ENCODE assay signal across 12 cellular contexts in genomic region chr1:246609632-246610031, GRCh38. TPM values are rescaled to one million over a fixed set of nuclear protein-coding genes. Genes with fewer than 3 reads are reported as not detected.
A peak's percentile ranks its signal among the peaks of the same experiment; 100 is the strongest.
DNase-seq lines count a peak whose midpoint lies in the region; ATAC-seq and TF ChIP-seq lines count a peak whose summit lies in the region.
"Had no signal": no experiment of that assay in that cellular context is flagged by ENCODE, and none has a peak within 500 bp of the region (broad histone marks: within the 10 kb centered on the region; RNA-seq: fewer than 3 reads in every experiment).

No MANE protein-coding gene starts in this region.

- no peak for ATAC-seq in GM21723 (IDR thresholded peaks at IDR 0.05; ENCODE audit: unreplicated experiment)

- no peak for DNase-seq in LNCaP clone FGC (ENCODE audit: low read depth)
- DNase-seq in sigmoid colon, result no peak
- no peak for DNase-seq in OCI-M1 (lab: John Stamatoyannopoulos, UW)
- DNase-seq in stimulated activated CD4-positive, alpha-beta T cell treated with anti-CD3 and anti-CD28 coated beads, Interleukin-15, amount 100 ng/mL, for 24 hours, result no peak
- no peak for DNase-seq in T-helper 1 cell
- DNase-seq: amygdala, DND-41, NCI-H2171, SHP77 treated with DMSO at 0.1 percent for 48 hours had no signal

- H3K9me3 ChIP-seq in duodenal mucosa (ENCODE audit: control insufficient read depth in 1 of 2, low read length in 2 of 2) (no peaks in the 10 kb centered on the region), sigmoid colon (no peaks in the 10 kb centered on the region)

- no peak for TF ChIP-seq CTCF in C4-2B (conservative IDR thresholded peaks at IDR 0.05)
- TF ChIP-seq CTCF in LNCaP clone FGC (IDR thresholded peaks at IDR 0.05; ENCODE audit: control insufficient read depth, extremely low read depth, insufficient read depth), result no peak
- TF ChIP-seq CTCF in sigmoid colon (IDR thresholded peaks at IDR 0.05), result no peak

- 88 to 91% methylated on average over 4 of the region's 4 CpGs for WGBS in sigmoid colon, 2 donors

- no peaks in the 10 kb centered on the region for H3K36me3 ChIP-seq in duodenal mucosa (ENCODE audit: control insufficient read depth in 1 of 2, insufficient read depth in 2 of 2, low read length in 2 of 2)
- H3K36me3 ChIP-seq in sigmoid colon, result no peaks in the 10 kb centered on the region

- H3K4me1 ChIP-seq in duodenal mucosa (ENCODE audit: control insufficient read depth in 1 of 2, insufficient read depth in 2 of 2, low read length in 2 of 2) (peaks cover 8 to 9% of the 10 kb centered on the region in 2 donors), sigmoid colon (peaks cover 5 to 59% (median 51%) of the 10 kb centered on the region in 4 donors)

- intact Hi-C loops in sigmoid colon (cut with DNase I), result no loop called here

- H3K9ac ChIP-seq in duodenal mucosa (ENCODE audit: low read depth in 1 of 2, low read length in 2 of 2), result no peak overlapping the region

- TF ChIP-seq POLR2A in sigmoid colon (IDR thresholded peaks at IDR 0.05), result no peak

- H3K4me3 ChIP-seq in LNCaP clone FGC (ENCODE audit: low read depth, low read length), result peak overlapping the region; percentile 13; the same call in 1 of the 2 replicates
- no peak overlapping the region for H3K4me3 ChIP-seq in duodenal mucosa (ENCODE audit: low read depth in 1 of 2, low read length in 2 of 2)
- H3K4me3 ChIP-seq in sigmoid colon, result no peak overlapping the region

- no peak for TF ChIP-seq EP300 in sigmoid colon (IDR thresholded peaks at IDR 0.05)

- H3K27ac ChIP-seq in C4-2B (peak overlapping the region; percentile 77), duodenal mucosa (ENCODE audit: low read depth, low read length) (peak overlapping the region; percentile 2), sigmoid colon (peak overlapping the region; percentile 22 to 73 (median 71))

- H3K27me3 ChIP-seq in duodenal mucosa (ENCODE audit: control insufficient read depth in 1 of 2, insufficient read depth in 2 of 2, low read length in 2 of 2), result no peaks in the 10 kb centered on the region
- H3K27me3 ChIP-seq in sigmoid colon, result no peaks in the 10 kb centered on the region

RNA-seq across cellular contexts. Expression of gene CNST, which starts 43.4 kb away (rescaled TPM):
- total RNA-seq in sigmoid colon, result 10 to 100 TPM; 26.0 to 39.2 (median 31.9) TPM
- 10 to 100 TPM in 2 of 3 donors, 1 to 10 TPM in 1; 9.0 to 15.3 (median 15.1) TPM for polyA plus RNA-seq in sigmoid colon

RNA-seq across cellular contexts. Expression of gene TFB2M, which starts 43.6 kb away (rescaled TPM):
- 10 to 100 TPM in 3 of 4 donors, 1 to 10 TPM in 1; 4.7 to 13.9 (median 12.6) TPM for total RNA-seq in sigmoid colon
- polyA plus RNA-seq in sigmoid colon, result 10 to 100 TPM; 10.1 to 18.5 (median 15.0) TPM

Comparison
In these comparisons a context has a peak if more than half of its experiments do, and no peak if none do; other contexts are left out.
1. H3K27ac ChIP-seq: peak in every context shown above with its lines; median percentile 77 in C4-2B; 71 in sigmoid colon; 2 in duodenal mucosa.